ENCODE assay signal across 18 cellular contexts in genomic region chr2:196337618-196337953, GRCh38.
DNase-seq lines count a peak whose midpoint lies in the region; ATAC-seq and TF ChIP-seq lines count a peak whose summit lies in the region.
"Had no signal": no experiment of that assay in that cellular context is flagged by ENCODE, and none has a peak within 500 bp of the region (broad histone marks: within the 10 kb centered on the region; RNA-seq: fewer than 3 reads in every experiment).

No MANE protein-coding gene starts in this region.

- H3K4me2 ChIP-seq in OCI-LY7 (ENCODE audit: low read length) = no peak overlapping the region

- intact Hi-C loops in natural killer cell (cut with micrococcal nuclease) = loop anchor here (1.0 to 2.0 kb wide), 2 partner anchors 207 to 259 kb away; no protein-coding TSS in a partner anchor
- intact Hi-C loops in OCI-LY7 (cut with micrococcal nuclease; ENCODE audit: unreplicated experiment) = loop anchor here (1.0 to 2.0 kb wide), 4 partner anchors 39 to 269 kb away; partner anchors contain the start of gene DNAH7
- intact Hi-C loops in testis (cut with DNase I; ENCODE audit: low total_unique reads) = no loop called here
- intact Hi-C loops in activated CD4-positive, alpha-beta memory T cell treated with anti-CD3 and anti-CD28 coated beads for 36 hours (cut with micrococcal nuclease) = loop anchor here (1.0 to 10.0 kb wide), 4 partner anchors 39 to 259 kb away; no protein-coding TSS in a partner anchor

- H3K9me3 ChIP-seq in OCI-LY7 (ENCODE audit: low read length) (no peaks in the 10 kb centered on the region), testis (no peaks in the 10 kb centered on the region)
- H3K9me3 ChIP-seq: heart left ventricle, right atrium auricular region, uterus had no signal

- no peak for DNase-seq in natural killer cell
- DNase-seq in natural killer cell treated with Interleukin-12 subunit alpha and Interleukin-12 subunit beta and Interleukin-15 and Interleukin-18, amount 100 ng/mL, for 72 hours (ENCODE audit: low spot score) = no peak
- no peak for DNase-seq in OCI-LY7 (ENCODE audit: low spot score)
- no peak for DNase-seq in foreskin keratinocyte
- no peak for DNase-seq in testis
- DNase-seq in activated CD4-positive, alpha-beta memory T cell treated with anti-CD3 and anti-CD28 coated beads for 36 hours = no peak
- DNase-seq: caudate nucleus; effector CD8-positive, alpha-beta T cell; heart left ventricle; NCI-H1930; uterus; WERI-Rb-1 had no signal

- H3K79me2 ChIP-seq in OCI-LY7 (ENCODE audit: insufficient read depth, low read depth, low read length) = no peaks in the 10 kb centered on the region

- no peak overlapping the region for H3K27ac ChIP-seq in OCI-LY7 (ENCODE audit: low read depth, low read length, poor library complexity, severe bottlenecking)
- no peak overlapping the region for H3K27ac ChIP-seq in foreskin keratinocyte
- H3K27ac ChIP-seq in testis = no peak overlapping the region
- H3K27ac ChIP-seq: heart left ventricle, right atrium auricular region, uterus, WERI-Rb-1 had no signal

- no peaks in the 10 kb centered on the region for H3K9me2 ChIP-seq in OCI-LY7 (ENCODE audit: insufficient read depth, low read length)

- H3K27me3 ChIP-seq in foreskin keratinocyte (no peaks in the 10 kb centered on the region), testis (no peaks in the 10 kb centered on the region)
- H3K27me3 ChIP-seq: heart left ventricle, right atrium auricular region, uterus had no signal

- peak; percentile 39 for TF ChIP-seq CTCF in natural killer cell (IDR thresholded peaks at IDR 0.05)
- TF ChIP-seq CTCF in OCI-LY7 (conservative IDR thresholded peaks at IDR 0.05; ENCODE audit: low read length) = peak; percentile 46; the same call in 1 of the 2 replicates
- TF ChIP-seq CTCF in foreskin keratinocyte (conservative IDR thresholded peaks at IDR 0.05) = no peak
- TF ChIP-seq CTCF in testis (IDR thresholded peaks at IDR 0.05) = no peak

- no peaks in the 10 kb centered on the region for H3K9me3 Mint-ChIP-seq in natural killer cell
- no peaks in the 10 kb centered on the region for H3K9me3 Mint-ChIP-seq in natural killer cell treated with Interleukin-12 subunit alpha and Interleukin-12 subunit beta and Interleukin-15 and Interleukin-18, amount 100 ng/mL, for 72 hours
- no peaks in the 10 kb centered on the region for H3K9me3 Mint-ChIP-seq in activated CD4-positive, alpha-beta memory T cell treated with anti-CD3 and anti-CD28 coated beads for 36 hours
- H3K9me3 Mint-ChIP-seq: activated T-helper 17 cell treated with anti-CD3 and anti-CD28 coated beads, Interleukin-2, amount 50 U/mL, for 72 hours; CD8-positive, alpha-beta memory T cell; stimulated activated naive CD8-positive, alpha-beta T cell treated with anti-CD3 and anti-CD28 coated beads, Interleukin-15, amount 100 ng/mL, for 72 hours had no signal

- H3K4me3 Mint-ChIP-seq in natural killer cell = no peak overlapping the region
- no peak overlapping the region for H3K4me3 Mint-ChIP-seq in natural killer cell treated with Interleukin-12 subunit alpha and Interleukin-12 subunit beta and Interleukin-15 and Interleukin-18, amount 100 ng/mL, for 72 hours
- H3K4me3 Mint-ChIP-seq in activated CD4-positive, alpha-beta memory T cell treated with anti-CD3 and anti-CD28 coated beads for 36 hours = no peak overlapping the region
- H3K4me3 Mint-ChIP-seq: activated T-helper 17 cell treated with anti-CD3 and anti-CD28 coated beads, Interleukin-2, amount 50 U/mL, for 72 hours; CD8-positive, alpha-beta memory T cell; stimulated activated naive CD8-positive, alpha-beta T cell treated with anti-CD3 and anti-CD28 coated beads, Interleukin-15, amount 100 ng/mL, for 72 hours had no signal

- no peaks in the 10 kb centered on the region for H3K36me3 Mint-ChIP-seq in natural killer cell
- no peaks in the 10 kb centered on the region for H3K36me3 Mint-ChIP-seq in natural killer cell treated with Interleukin-12 subunit alpha and Interleukin-12 subunit beta and Interleukin-15 and Interleukin-18, amount 100 ng/mL, for 72 hours
- no peaks in the 10 kb centered on the region for H3K36me3 Mint-ChIP-seq in activated CD4-positive, alpha-beta memory T cell treated with anti-CD3 and anti-CD28 coated beads for 36 hours
- H3K36me3 Mint-ChIP-seq: CD8-positive, alpha-beta memory T cell had no signal

- 81 to 82% methylated on average over 4 of the region's 4 CpGs for WGBS in testis, 2 donors

- H3K4me1 ChIP-seq in OCI-LY7 (ENCODE audit: insufficient read depth, low read length, poor library complexity, severe bottlenecking) (no peaks in the 10 kb centered on the region), foreskin keratinocyte (no peaks in the 10 kb centered on the region), testis (no peaks in the 10 kb centered on the region)
- H3K4me1 ChIP-seq: uterus had no signal

- H2AFZ ChIP-seq in OCI-LY7 (ENCODE audit: low read length) = no peak overlapping the region

- no peak overlapping the region for H3K27ac Mint-ChIP-seq in natural killer cell
- H3K27ac Mint-ChIP-seq in natural killer cell treated with Interleukin-12 subunit alpha and Interleukin-12 subunit beta and Interleukin-15 and Interleukin-18, amount 100 ng/mL, for 72 hours = no peak overlapping the region
- H3K27ac Mint-ChIP-seq in activated CD4-positive, alpha-beta memory T cell treated with anti-CD3 and anti-CD28 coated beads for 36 hours = no peak overlapping the region
- H3K27ac Mint-ChIP-seq: activated T-helper 17 cell treated with anti-CD3 and anti-CD28 coated beads, Interleukin-2, amount 50 U/mL, for 72 hours; stimulated activated naive CD8-positive, alpha-beta T cell treated with anti-CD3 and anti-CD28 coated beads, Interleukin-15, amount 100 ng/mL, for 72 hours had no signal

- H3K4me1 Mint-ChIP-seq in natural killer cell = no peaks in the 10 kb centered on the region
- H3K4me1 Mint-ChIP-seq in natural killer cell treated with Interleukin-12 subunit alpha and Interleukin-12 subunit beta and Interleukin-15 and Interleukin-18, amount 100 ng/mL, for 72 hours (ENCODE audit: low read depth in 2 of 2) = peaks cover 4 to 11% of the 10 kb centered on the region in 2 donors
- H3K4me1 Mint-ChIP-seq in activated CD4-positive, alpha-beta memory T cell treated with anti-CD3 and anti-CD28 coated beads for 36 hours (ENCODE audit: low read depth) = peaks cover 5% of the 10 kb centered on the region
- H3K4me1 Mint-ChIP-seq: activated T-helper 17 cell treated with anti-CD3 and anti-CD28 coated beads, Interleukin-2, amount 50 U/mL, for 72 hours had no signal

- POLR2A ChIA-PET in OCI-LY7 (lab: Charles Lee) = interaction anchor here (0.5 to 2.1 kb wide), 4 partner anchors 12 to 259 kb away, joined by 3 to 7 read pairs (median 3); no protein-coding TSS in a partner anchor
- POLR2A ChIA-PET in activated CD4-positive, alpha-beta memory T cell treated with anti-CD3 and anti-CD28 coated beads for 36 hours (lab: Charles Lee) = no interaction called here

- H3K36me3 ChIP-seq in OCI-LY7 (ENCODE audit: insufficient read depth, low read length) (no peaks in the 10 kb centered on the region), testis (ENCODE audit: low read depth, missing control alignments) (no peaks in the 10 kb centered on the region)
- H3K36me3 ChIP-seq: right atrium auricular region, uterus, WERI-Rb-1 had no signal

- peaks cover 10 to 12% of the 10 kb centered on the region in 2 donors for H3K27me3 Mint-ChIP-seq in natural killer cell (ENCODE audit: low read depth in 2 of 2)
- peaks cover 8 to 22% of the 10 kb centered on the region in 2 donors for H3K27me3 Mint-ChIP-seq in natural killer cell treated with Interleukin-12 subunit alpha and Interleukin-12 subunit beta and Interleukin-15 and Interleukin-18, amount 100 ng/mL, for 72 hours
- H3K27me3 Mint-ChIP-seq in activated CD4-positive, alpha-beta memory T cell treated with anti-CD3 and anti-CD28 coated beads for 36 hours = no peaks in the 10 kb centered on the region
- H3K27me3 Mint-ChIP-seq: activated T-helper 17 cell treated with anti-CD3 and anti-CD28 coated beads, Interleukin-2, amount 50 U/mL, for 72 hours; stimulated activated naive CD8-positive, alpha-beta T cell treated with anti-CD3 and anti-CD28 coated beads, Interleukin-15, amount 100 ng/mL, for 72 hours had no signal

- CTCF ChIA-PET in OCI-LY7 (lab: Charles Lee; ENCODE audit: unreplicated experiment) = interaction anchor here (2.4 kb wide), 1 partner anchor 260 kb away, joined by 9 read pairs; no protein-coding TSS in a partner anchor
- CTCF ChIA-PET in activated CD4-positive, alpha-beta memory T cell treated with anti-CD3 and anti-CD28 coated beads for 36 hours (lab: Charles Lee) = interaction anchor here (0.6 to 6.6 kb wide), 32 partner anchors 13 to 419 kb away, joined by 3 to 226 read pairs (median 5); partner anchors contain the start of gene DNAH7

- no peak for TF ChIP-seq POLR2A in testis (IDR thresholded peaks at IDR 0.05)

- H3K4me3 ChIP-seq in OCI-LY7 (ENCODE audit: low read depth, low read length, poor library complexity, severe bottlenecking) = no peak overlapping the region
- no peak overlapping the region for H3K4me3 ChIP-seq in testis
- H3K4me3 ChIP-seq: heart left ventricle, right atrium auricular region, uterus had no signal

- H4K20me1 ChIP-seq in OCI-LY7 (ENCODE audit: insufficient read depth, low read length) = no peaks in the 10 kb centered on the region

- BruUV-seq in OCI-LY7 (replicated peaks; lab: Mats Ljungman, UMichigan) = no TSS peak

- ATAC-seq in natural killer cell = no peak
- no peak for ATAC-seq in natural killer cell treated with Interleukin-12 subunit alpha and Interleukin-12 subunit beta and Interleukin-15 and Interleukin-18, amount 100 ng/mL, for 72 hours
- peak; percentile 52 for ATAC-seq in foreskin keratinocyte
- ATAC-seq in GM19023 (IDR thresholded peaks at IDR 0.05; ENCODE audit: unreplicated experiment) = no peak
- ATAC-seq in GM18520 (IDR thresholded peaks at IDR 0.05; ENCODE audit: unreplicated experiment) = no peak
- ATAC-seq: activated T-helper 17 cell treated with anti-CD3 and anti-CD28 coated beads, Interleukin-2, amount 50 U/mL, for 72 hours had no signal

Comparison
In these comparisons a context has a peak if more than half of its experiments do, and no peak if none do; other contexts are left out.
1. CTCF ChIP-seq: peak in natural killer cell (single experiment) and OCI-LY7 (single experiment); none in foreskin keratinocyte (single experiment) and testis (0 of 3).